In the genomic region with DNA sequence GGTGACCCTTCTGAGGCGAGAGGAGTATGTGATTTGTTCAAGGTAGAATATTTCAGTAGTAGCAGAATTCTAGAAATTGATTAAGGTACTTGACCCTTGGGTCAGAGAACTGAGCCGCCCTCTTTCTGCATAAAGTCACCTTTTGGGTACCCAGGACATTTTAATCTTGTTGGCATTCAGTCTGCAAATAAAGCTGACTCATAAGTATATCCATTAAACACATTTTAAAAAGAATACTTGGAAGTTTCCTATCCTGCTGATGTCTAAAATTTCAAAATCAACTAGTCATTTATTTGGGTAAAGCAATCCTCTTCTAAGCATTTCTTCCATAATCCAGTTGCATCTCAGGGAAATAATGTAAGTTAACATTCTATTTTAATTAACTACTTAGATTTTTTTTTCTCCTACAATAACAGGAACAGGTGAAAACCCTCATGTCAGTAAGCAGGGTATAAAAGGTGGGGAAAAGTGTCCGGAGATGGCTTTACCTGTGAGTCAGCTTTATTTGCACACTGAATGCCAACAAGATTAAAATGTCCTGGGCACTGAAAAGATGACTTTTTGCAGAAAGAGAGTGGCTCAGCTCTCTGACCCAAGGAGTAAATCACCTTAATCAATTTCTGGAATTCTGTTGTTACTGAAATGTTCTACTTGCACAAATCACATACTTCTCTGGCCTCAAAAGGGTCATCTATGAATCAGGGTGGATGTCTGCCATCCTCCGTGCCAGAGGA, we compare ENCODE assay signal across 23 cellular contexts.
"Had no signal": no experiment of that assay in that cellular context is flagged by ENCODE, and none has a peak within 500 bp of the region (broad histone marks: within the 10 kb centered on the region; RNA-seq: fewer than 3 reads in every experiment).

No MANE protein-coding gene starts in this region.

- H3K9ac ChIP-seq: KMS-11, SK-N-SH had no signal

- DNase-seq: Kasumi-1; NCI-H1092 treated with DMSO at 0.1 percent for 48 hours; NCI-H1436; NCI-H187; NCI-H2029; NCI-H2081 treated with DMSO at 0.1 percent for 48 hours; NCI-H2171; NCI-H226; NCI-H446; NCI-H510A; NCI-H524 treated with DMSO at 0.1 percent for 48 hours; NCI-H69; NCI-H774; NK-92 treated with Interleukin-12 subunit alpha and Interleukin-12 subunit beta, amount 100 ng/mL, for 24 hours; Right ventricle myocardium superior; RPMI8226; SIG-M5; SK-N-SH; SW 1271; T-cell had no signal

- H3K4me3 ChIP-seq: K562 had no signal

- H3K4me2 ChIP-seq: KMS-11, SK-N-SH had no signal

- H3K27ac ChIP-seq: KMS-11 had no signal

- ATAC-seq: K562, T-cell had no signal

- FAIRE-seq: K562, RCC 7860 had no signal
